In the genomic region with DNA sequence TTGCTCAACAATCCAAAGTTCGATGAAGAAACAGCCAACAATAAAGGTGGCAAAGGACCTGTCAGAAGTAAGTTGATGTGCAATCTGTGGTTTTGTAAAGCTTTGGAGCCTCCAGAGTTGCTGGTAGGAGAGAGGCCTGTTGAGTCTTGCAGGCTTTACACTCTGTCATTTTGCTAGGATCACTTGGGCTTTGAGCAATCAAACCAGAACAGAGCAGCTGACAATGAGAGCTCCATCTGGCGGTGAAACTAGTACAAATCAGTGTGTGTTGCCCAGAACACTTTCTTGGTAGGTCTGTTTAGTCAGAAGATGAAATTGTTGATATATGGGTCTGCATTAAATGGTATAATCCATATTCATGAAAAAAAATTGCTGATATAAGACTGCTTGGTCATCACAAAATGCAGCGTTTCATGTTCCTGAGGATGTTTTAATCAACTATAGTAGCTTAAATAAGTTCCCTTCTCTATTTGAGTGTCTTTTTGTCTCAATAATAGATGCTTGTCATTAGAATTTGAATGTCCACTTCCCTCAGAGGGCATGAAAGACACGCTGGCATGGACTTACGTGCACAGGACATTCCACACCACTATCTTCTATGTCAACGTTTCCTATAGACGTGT, we compare ENCODE assay signal across 8 cellular contexts.
A peak's percentile ranks its signal among the peaks of the same experiment; 100 is the strongest.
DNase-seq lines count a peak whose midpoint lies in the region; ATAC-seq, FAIRE-seq and TF ChIP-seq lines count a peak whose summit lies in the region.

No MANE protein-coding gene starts in this region.

- DNase-seq in AG04449 (ENCODE audit: low read depth, low spot score) (peak; percentile 21), RWPE2 (ENCODE audit: low spot score) (no peak), germinal center (ENCODE audit: low spot score) (peak; percentile 77), urothelium cell line (ENCODE audit: low spot score) (peak; percentile 67)
- DNase-seq in activated gamma-delta T cell treated with anti-CD3 and anti-CD28 coated beads, Interleukin-2, amount 50 U/mL, for 16 hours (ENCODE audit: low read depth): peak; percentile 38

- H3K79me2 ChIP-seq in KMS-11 (ENCODE audit: insufficient read depth, low read depth) (no peaks in the 10 kb centered on the region), parathyroid adenoma (no peaks in the 10 kb centered on the region)

- FAIRE-seq in urothelium cell line (lab: Jason Lieb, UNC): no peak

- TF ChIP-seq CTCF in AG04449 (IDR thresholded peaks at IDR 0.05; ENCODE audit: insufficient read depth, low read length, missing control alignments): peak; percentile 82
- TF ChIP-seq CTCF in KMS-11 (conservative IDR thresholded peaks at IDR 0.05; ENCODE audit: low read depth, low read length): peak; percentile 78
- peak; percentile 97 for TF ChIP-seq CTCF in RWPE2 (IDR thresholded peaks at IDR 0.05; ENCODE audit: poor library complexity, severe bottlenecking)
- TF ChIP-seq CTCF in parathyroid adenoma (IDR thresholded peaks at IDR 0.05): peak; percentile 55

- no peak overlapping the region for H2AFZ ChIP-seq in KMS-11 (ENCODE audit: low read depth)
- H2AFZ ChIP-seq in parathyroid adenoma: no peak overlapping the region

- H3K27ac ChIP-seq in KMS-11 (no peak overlapping the region), RWPE2 (ENCODE audit: poor library complexity, severe bottlenecking) (no peak overlapping the region), parathyroid adenoma (no peak overlapping the region)

- CTCF ChIA-PET in AG04449 (lab: Yijun Ruan, JAX): interaction anchor here (0.6 to 9.8 kb wide), 71 partner anchors 10 to 255 kb away, joined by 3 to 511 read pairs (median 6); a partner anchor contains a TSS

- H3K27me3 ChIP-seq in KMS-11 (ENCODE audit: insufficient read depth, low read depth) (no peaks in the 10 kb centered on the region), RWPE2 (ENCODE audit: insufficient read depth, poor library complexity, severe bottlenecking) (no peaks in the 10 kb centered on the region), parathyroid adenoma (ENCODE audit: control insufficient read depth, insufficient read depth, low read length) (no peaks in the 10 kb centered on the region)

- H3K4me1 ChIP-seq in KMS-11 (ENCODE audit: low read depth, poor library complexity, severe bottlenecking) (no peaks in the 10 kb centered on the region), RWPE2 (ENCODE audit: insufficient read depth, poor library complexity, severe bottlenecking) (peaks cover 8% of the 10 kb centered on the region), parathyroid adenoma (peaks cover 3% of the 10 kb centered on the region)

- H4K20me1 ChIP-seq in KMS-11 (ENCODE audit: insufficient read depth): no peaks in the 10 kb centered on the region

- H3K9ac ChIP-seq in KMS-11 (no peak overlapping the region), parathyroid adenoma (no peak overlapping the region)

- H3K9me3 ChIP-seq in RWPE2 (ENCODE audit: severe bottlenecking): no peaks in the 10 kb centered on the region
- H3K9me3 ChIP-seq in parathyroid adenoma (ENCODE audit: control insufficient read depth, low read length): no peaks in the 10 kb centered on the region

- H3K4me2 ChIP-seq in KMS-11: no peak overlapping the region
- H3K4me2 ChIP-seq in parathyroid adenoma (ENCODE audit: low read length): no peak overlapping the region

- peak; percentile 68 for ATAC-seq in GM18502 (IDR thresholded peaks at IDR 0.05; ENCODE audit: poor library complexity, unreplicated experiment)
- peak; percentile 92 for ATAC-seq in RWPE2 (ENCODE audit: low read depth)

- H3K36me3 ChIP-seq in KMS-11 (ENCODE audit: insufficient read depth) (no peaks in the 10 kb centered on the region), RWPE2 (ENCODE audit: low read depth) (peaks cover 3% of the 10 kb centered on the region; the same call in 1 of the 2 replicates), parathyroid adenoma (ENCODE audit: control insufficient read depth, insufficient read depth, low read length) (no peaks in the 10 kb centered on the region)

- H3K4me3 ChIP-seq in AG04449 (ENCODE audit: low read depth, low read length) (no peak overlapping the region), KMS-11 (IDR thresholded peaks at IDR 0.05; ENCODE audit: insufficient read depth, low read depth, low read length) (no peak overlapping the region), RWPE2 (ENCODE audit: severe bottlenecking) (no peak overlapping the region), parathyroid adenoma (ENCODE audit: low read depth, low read length) (no peak overlapping the region)

- POLR2A ChIA-PET in AG04449 (lab: Yijun Ruan, JAX): interaction anchor here (0.7 kb wide), 1 partner anchor 127 kb away, joined by 3 read pairs; no protein-coding TSS in a partner anchor
